In the genomic region with DNA sequence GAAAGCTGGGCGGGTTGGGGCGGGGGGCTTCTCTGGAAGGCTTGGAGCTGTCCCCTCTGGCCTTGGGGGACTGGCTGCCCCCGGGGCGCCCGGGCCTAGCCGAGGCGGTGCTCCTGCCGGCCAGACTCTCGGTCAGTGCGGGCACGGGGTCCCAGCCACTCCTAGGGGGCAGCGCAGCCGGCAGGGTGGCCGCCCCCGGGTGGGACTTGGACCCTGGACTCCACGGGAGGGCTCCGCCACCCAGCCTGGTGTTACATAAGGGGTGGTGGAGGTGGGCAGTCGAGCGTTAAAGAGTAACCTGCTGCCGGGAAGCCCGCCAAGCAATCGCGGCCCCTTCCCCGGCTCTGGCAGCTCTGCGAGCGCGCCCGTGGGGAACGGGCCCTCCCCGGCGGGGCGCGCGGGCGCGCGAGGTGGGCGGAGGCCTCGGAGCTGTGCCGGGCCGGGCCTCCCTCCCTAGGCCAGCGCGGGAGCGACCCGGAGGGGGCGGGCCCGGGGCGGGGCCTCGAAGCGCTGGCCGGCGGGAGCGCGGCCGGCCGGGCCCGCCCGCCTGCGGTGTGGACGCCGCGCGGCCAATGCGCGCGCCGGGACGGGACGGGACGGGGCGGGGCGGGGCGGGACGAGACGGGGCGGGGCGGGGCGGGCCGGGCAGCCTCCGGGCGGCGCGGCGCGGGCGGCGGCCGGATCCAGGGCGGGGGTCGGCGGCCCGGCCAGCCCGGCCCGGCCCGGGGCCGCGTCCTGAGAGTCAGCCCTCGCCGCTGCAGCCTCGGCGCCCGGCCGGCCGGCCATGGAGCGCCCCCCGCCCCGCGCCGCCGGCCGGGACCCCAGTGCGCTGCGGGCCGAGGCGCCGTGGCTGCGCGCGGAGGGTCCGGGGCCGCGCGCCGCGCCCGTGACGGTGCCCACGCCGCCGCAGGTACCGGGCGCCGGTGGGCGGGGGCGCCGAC, we compare ENCODE assay signal across 1 cellular context.
TF ChIP-seq lines count a peak whose summit lies in the region.

A gene with protein sequence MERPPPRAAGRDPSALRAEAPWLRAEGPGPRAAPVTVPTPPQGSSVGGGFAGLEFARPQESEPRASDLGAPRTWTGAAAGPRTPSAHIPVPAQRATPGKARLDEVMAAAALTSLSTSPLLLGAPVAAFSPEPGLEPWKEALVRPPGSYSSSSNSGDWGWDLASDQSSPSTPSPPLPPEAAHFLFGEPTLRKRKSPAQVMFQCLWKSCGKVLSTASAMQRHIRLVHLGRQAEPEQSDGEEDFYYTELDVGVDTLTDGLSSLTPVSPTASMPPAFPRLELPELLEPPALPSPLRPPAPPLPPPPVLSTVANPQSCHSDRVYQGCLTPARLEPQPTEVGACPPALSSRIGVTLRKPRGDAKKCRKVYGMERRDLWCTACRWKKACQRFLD (plus strand): TSS at position 648 of the 941 bp plus-strand sequence. CDS start 137 bp downstream, at position 785.

TF ChIP-seq in endothelial cell of umbilical vein, 7 proteins besides CTCF, POLR2A, EP300 and RAD21:
- TF ChIP-seq POLR2AphosphoS5 (IDR thresholded peaks at IDR 0.05; ENCODE audit: insufficient read depth, low read depth, low read length) (peak; percentile 30), MYC (IDR thresholded peaks at IDR 0.05; ENCODE audit: low read depth, low read length) (no peak)
TF ChIP-seq in endothelial cell of umbilical vein: peak in this region for 1.
